ENCODE assay signal across 12 cellular contexts in the genomic region with DNA sequence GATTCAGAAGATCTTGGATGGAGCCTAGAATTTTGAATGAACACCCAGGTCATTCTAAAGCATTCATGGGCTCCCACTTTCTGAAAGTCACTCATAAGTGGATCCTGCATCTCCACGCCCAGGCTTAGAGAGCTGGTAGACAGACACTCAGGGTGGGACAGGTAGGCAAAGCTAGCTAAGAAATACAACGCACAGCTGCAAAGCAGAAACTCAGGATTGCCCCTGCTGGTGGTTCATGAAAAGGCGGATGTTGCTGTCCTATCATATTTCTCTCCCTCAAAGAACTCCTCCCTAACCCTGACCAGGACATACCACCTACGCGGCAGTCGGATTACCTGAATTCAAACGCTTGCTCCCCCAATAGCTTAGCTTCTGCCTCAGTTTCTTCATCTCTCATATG.
A peak's percentile ranks its signal among the peaks of the same experiment; 100 is the strongest.
DNase-seq lines count a peak whose midpoint lies in the region; ATAC-seq, FAIRE-seq and TF ChIP-seq lines count a peak whose summit lies in the region.
"Had no signal": no experiment of that assay in that cellular context is flagged by ENCODE, and none has a peak within 500 bp of the region (broad histone marks: within the 10 kb centered on the region; RNA-seq: fewer than 3 reads in every experiment).

No MANE protein-coding gene starts in this region.

- H3K36me3 ChIP-seq in cardiac muscle cell: no peaks in the 10 kb centered on the region
- H3K36me3 ChIP-seq in esophagus muscularis mucosa: no peaks in the 10 kb centered on the region

- H3K27ac ChIP-seq in cardiac muscle cell (no peak overlapping the region), esophagus muscularis mucosa (replicated peaks in 1 of 4) (no peak overlapping the region)

- no peaks in the 10 kb centered on the region for H3K9me3 ChIP-seq in cardiac muscle cell (ENCODE audit: low read depth)
- no peaks in the 10 kb centered on the region for H3K9me3 ChIP-seq in esophagus muscularis mucosa

- H3K27ac Mint-ChIP-seq in stimulated activated effector memory CD8-positive, alpha-beta T cell treated with anti-CD3 and anti-CD28 coated beads, Interleukin-12 subunit alpha, Interleukin-12 subunit beta, amount 100 ng/mL, for 72 hours: no peak overlapping the region
- H3K27ac Mint-ChIP-seq: naive thymus-derived CD4-positive, alpha-beta T cell; T-helper 1 cell treated with Interleukin-12 subunit alpha and Interleukin-12 subunit beta and Interleukin-4 antibody, amounts not matched to agents 30 μg/mL and 1 μg/mL, for 36 hours had no signal

- H3K4me1 ChIP-seq in cardiac muscle cell (ENCODE audit: low read depth): peaks cover 33% of the 10 kb centered on the region
- H3K4me1 ChIP-seq in esophagus muscularis mucosa: peaks cover 3 to 17% (median 13%) of the 10 kb centered on the region in 4 donors

- no peak for TF ChIP-seq EP300 in esophagus muscularis mucosa (IDR thresholded peaks at IDR 0.05)

- no peak overlapping the region for H3K4me3 ChIP-seq in cardiac muscle cell
- H3K4me3 ChIP-seq in esophagus muscularis mucosa: no peak overlapping the region

- TF ChIP-seq POLR2A in esophagus muscularis mucosa (IDR thresholded peaks at IDR 0.05; ENCODE audit: low read depth): no peak

- FAIRE-seq in HTR-8/SVneo (lab: Jason Lieb, UNC): no peak
- FAIRE-seq: colon had no signal

- no peak overlapping the region for H3K4me3 Mint-ChIP-seq in stimulated activated effector memory CD8-positive, alpha-beta T cell treated with anti-CD3 and anti-CD28 coated beads, Interleukin-12 subunit alpha, Interleukin-12 subunit beta, amount 100 ng/mL, for 72 hours
- H3K4me3 Mint-ChIP-seq: activated T-cell treated with anti-CD3 and anti-CD28 coated beads, Interleukin-2, amount 50 U/mL, for 4 hours; naive thymus-derived CD4-positive, alpha-beta T cell; T-helper 1 cell treated with Interleukin-12 subunit alpha and Interleukin-12 subunit beta and Interleukin-4 antibody, amounts not matched to agents 30 μg/mL and 1 μg/mL, for 36 hours had no signal

- intact Hi-C loops in cardiac septum (cut with DNase I) (loop anchor here (10.0 kb wide), 1 partner anchor 131 kb away; no protein-coding TSS in a partner anchor), esophagus muscularis mucosa (cut with DNase I) (loop anchor here (10.0 kb wide), 1 partner anchor 221 kb away; no protein-coding TSS in a partner anchor)

- H3K27me3 ChIP-seq in cardiac muscle cell (no peaks in the 10 kb centered on the region), esophagus muscularis mucosa (no peaks in the 10 kb centered on the region)

- TF ChIP-seq CTCF in cardiac muscle cell (IDR thresholded peaks at IDR 0.05; ENCODE audit: low read depth, low read length): peak; percentile 31
- no peak for TF ChIP-seq CTCF in esophagus muscularis mucosa (IDR thresholded peaks at IDR 0.05)

- ATAC-seq in GM18873 (IDR thresholded peaks at IDR 0.05; ENCODE audit: low FRiP score, unreplicated experiment): no peak
- no peak for ATAC-seq in stimulated activated effector memory CD8-positive, alpha-beta T cell treated with anti-CD3 and anti-CD28 coated beads, Interleukin-12 subunit alpha, Interleukin-12 subunit beta, amount 100 ng/mL, for 72 hours
- ATAC-seq: activated T-cell treated with anti-CD3 and anti-CD28 coated beads, Interleukin-2, amount 50 U/mL, for 4 hours; naive thymus-derived CD4-positive, alpha-beta T cell had no signal

- 94% methylated on average over 7 of the region's 7 CpGs for WGBS in esophagus muscularis mucosa

- DNase-seq in cardiac muscle cell (ENCODE audit: low read depth in 1 of 2, low spot score in 1 of 2) (no peak), cardiac septum (ENCODE audit: low spot score) (no peak), OCI-M1 (lab: John Stamatoyannopoulos, UW) (peak; percentile 91), esophagus muscularis mucosa (ENCODE audit: extremely low spot score) (peak; percentile 53), nucleus accumbens (lab: John Stamatoyannopoulos, UW) (no peak), HTR-8/SVneo (ENCODE audit: insufficient read length, low spot score) (no peak)
- no peak for DNase-seq in stimulated activated effector memory CD8-positive, alpha-beta T cell treated with anti-CD3 and anti-CD28 coated beads, Interleukin-12 subunit alpha, Interleukin-12 subunit beta, amount 100 ng/mL, for 72 hours (ENCODE audit: low spot score in 2 of 2)
- DNase-seq: activated T-cell treated with anti-CD3 and anti-CD28 coated beads, Interleukin-2, amount 50 U/mL, for 4 hours; naive thymus-derived CD4-positive, alpha-beta T cell had no signal

- H3K9me3 Mint-ChIP-seq in stimulated activated effector memory CD8-positive, alpha-beta T cell treated with anti-CD3 and anti-CD28 coated beads, Interleukin-12 subunit alpha, Interleukin-12 subunit beta, amount 100 ng/mL, for 72 hours: no peaks in the 10 kb centered on the region
- H3K9me3 Mint-ChIP-seq: activated T-cell treated with anti-CD3 and anti-CD28 coated beads, Interleukin-2, amount 50 U/mL, for 4 hours; T-helper 1 cell treated with Interleukin-12 subunit alpha and Interleukin-12 subunit beta and Interleukin-4 antibody, amounts not matched to agents 30 μg/mL and 1 μg/mL, for 36 hours had no signal

- H3K4me1 Mint-ChIP-seq in stimulated activated effector memory CD8-positive, alpha-beta T cell treated with anti-CD3 and anti-CD28 coated beads, Interleukin-12 subunit alpha, Interleukin-12 subunit beta, amount 100 ng/mL, for 72 hours: peaks cover 6% of the 10 kb centered on the region

- H3K36me3 Mint-ChIP-seq in stimulated activated effector memory CD8-positive, alpha-beta T cell treated with anti-CD3 and anti-CD28 coated beads, Interleukin-12 subunit alpha, Interleukin-12 subunit beta, amount 100 ng/mL, for 72 hours: no peaks in the 10 kb centered on the region

Comparison
In these comparisons a context has a peak if more than half of its experiments do, and no peak if none do; other contexts are left out.
1. DNase-seq: peak in OCI-M1 (single experiment) and esophagus muscularis mucosa (single experiment); none in cardiac muscle cell (0 of 2), cardiac septum (single experiment), nucleus accumbens (0 of 56), HTR-8/SVneo (single experiment) and stimulated activated effector memory CD8-positive, alpha-beta T cell treated with anti-CD3 and anti-CD28 coated beads, Interleukin-12 subunit alpha, Interleukin-12 subunit beta, amount 100 ng/mL, for 72 hours (0 of 2).